ENCODE assay signal across 1 cellular context in genomic region chr3:69688400-69688799, GRCh38.
TF ChIP-seq lines count a peak whose summit lies in the region.

No MANE protein-coding gene starts in this region.

TF ChIP-seq in K562, 482 proteins besides CTCF, POLR2A, EP300 and RAD21 (continued from another document):
- TF ChIP-seq ZNF318 (IDR thresholded peaks at IDR 0.05; ENCODE audit: borderline replicate concordance in 1 of 2, low read depth in 1 of 2) (no peak), AFF1 (IDR thresholded peaks at IDR 0.05; ENCODE audit: low read depth in 1 of 2, partially characterized antibody in 2 of 2) (peak in 1 of 2 experiments; percentile 62), KDM1A (IDR thresholded peaks at IDR 0.05) (peak in 1 of 2 experiments; percentile 65; a peak in 2 of 4 replicates)
TF ChIP-seq in K562: peak in this region for 3.
